ENCODE assay signal across 8 cellular contexts in the genomic region with DNA sequence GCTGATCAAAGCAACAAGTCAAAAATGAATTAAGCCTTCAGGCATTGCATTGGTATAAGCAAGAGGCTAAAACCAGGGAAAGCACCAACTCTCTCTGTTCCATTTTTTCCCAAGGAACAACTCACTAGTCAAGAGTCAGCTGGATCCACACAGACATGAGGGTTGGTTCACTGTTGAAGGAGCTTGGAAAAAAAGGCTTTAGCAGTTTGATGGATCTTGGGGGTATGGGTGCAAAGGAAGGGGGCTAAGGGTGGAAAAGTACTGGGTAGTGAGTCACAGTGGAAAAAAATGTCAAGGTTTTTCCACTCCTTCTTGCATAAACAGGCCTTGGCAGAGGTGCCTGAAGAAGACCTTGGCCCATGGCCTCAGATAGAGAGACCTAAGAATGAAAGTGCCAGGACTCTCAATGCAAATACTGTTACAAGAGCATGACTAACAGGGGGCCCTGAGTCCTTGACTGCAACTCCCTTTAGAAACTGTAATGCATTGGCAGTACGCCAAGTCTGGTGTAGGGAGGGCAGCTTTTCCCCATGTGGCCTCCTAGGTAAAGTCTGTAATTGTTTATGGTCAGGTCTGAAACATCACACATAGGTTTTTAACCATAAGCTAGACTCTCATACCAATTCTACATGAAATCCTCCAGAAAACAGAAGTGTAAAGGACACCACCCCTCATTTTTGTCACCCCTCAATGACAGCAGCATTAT. TPM values are rescaled to one million over a fixed set of nuclear protein-coding genes. Genes with fewer than 3 reads are reported as not detected.
A peak's percentile ranks its signal among the peaks of the same experiment; 100 is the strongest.
DNase-seq lines count a peak whose midpoint lies in the region; ATAC-seq and TF ChIP-seq lines count a peak whose summit lies in the region.

No MANE protein-coding gene starts in this region.

- H3K27ac Mint-ChIP-seq in activated CD4-positive, alpha-beta T cell treated with anti-CD3 and anti-CD28 coated beads, Interleukin-2, amount 10 ng/mL, durations not matched to agents 24 days and 14 days: peak overlapping the region; percentile 89

- H3K27ac ChIP-seq in esophagus squamous epithelium: no peak overlapping the region

- no peaks in the 10 kb centered on the region for H3K27me3 Mint-ChIP-seq in activated CD4-positive, alpha-beta T cell treated with anti-CD3 and anti-CD28 coated beads, Interleukin-2, amount 10 ng/mL, durations not matched to agents 24 days and 14 days

- H3K36me3 ChIP-seq in esophagus squamous epithelium: peaks cover 0 to 80% (median 5%) of the 10 kb centered on the region in 3 donors

- H3K4me1 ChIP-seq in esophagus squamous epithelium: peaks cover 0 to 12% (median 5%) of the 10 kb centered on the region in 3 donors

- no peak for TF ChIP-seq CTCF in esophagus squamous epithelium (IDR thresholded peaks at IDR 0.05)

- ATAC-seq in HG02884 (IDR thresholded peaks at IDR 0.05; ENCODE audit: unreplicated experiment): peak; percentile 99
- peak; percentile 100 for ATAC-seq in stimulated activated naive CD8-positive, alpha-beta T cell treated with anti-CD3 and anti-CD28 coated beads, Interleukin-15, Interleukin-2, amounts not matched to agents 100 U/mL and 50 U/mL, for 24 hours

- intact Hi-C loops in activated CD4-positive, alpha-beta T cell treated with anti-CD3 and anti-CD28 coated beads, Interleukin-2, amount 10 ng/mL, durations not matched to agents 24 days and 14 days (cut with micrococcal nuclease): loop anchor here (1.0 to 10.0 kb wide), 3 partner anchors 49 to 529 kb away; a partner anchor contains a TSS
- intact Hi-C loops in esophagus squamous epithelium (cut with DNase I): no loop called here

- no peaks in the 10 kb centered on the region for H3K9me3 Mint-ChIP-seq in activated CD4-positive, alpha-beta T cell treated with anti-CD3 and anti-CD28 coated beads, Interleukin-2, amount 10 ng/mL, durations not matched to agents 24 days and 14 days

- TF ChIP-seq POLR2A in esophagus squamous epithelium (IDR thresholded peaks at IDR 0.05): no peak

- peak; percentile 2 for DNase-seq in stimulated activated naive CD4-positive, alpha-beta T cell treated with Interleukin-2 at 50 U/mL for 16 hours (lab: John Stamatoyannopoulos, UW)
- DNase-seq in stimulated activated naive CD4-positive, alpha-beta T cell (lab: John Stamatoyannopoulos, UW): no peak
- DNase-seq in NCI-H1105 treated with DMSO at 0.1 percent for 48 hours (lab: John Stamatoyannopoulos, UW): peak; percentile 82
- peak; percentile 59 for DNase-seq in activated CD4-positive, alpha-beta T cell treated with anti-CD3 and anti-CD28 coated beads, Interleukin-2, amount 10 ng/mL, durations not matched to agents 24 days and 14 days
- DNase-seq in foreskin melanocyte: peak; percentile 35
- peak; percentile 75 for DNase-seq in stimulated activated naive CD8-positive, alpha-beta T cell treated with anti-CD3 and anti-CD28 coated beads, Interleukin-15, Interleukin-2, amounts not matched to agents 100 U/mL and 50 U/mL, for 24 hours
- no peak for DNase-seq in esophagus squamous epithelium (lab: John Stamatoyannopoulos, UW)

- no peaks in the 10 kb centered on the region for H3K27me3 ChIP-seq in esophagus squamous epithelium

- H3K4me1 Mint-ChIP-seq in activated CD4-positive, alpha-beta T cell treated with anti-CD3 and anti-CD28 coated beads, Interleukin-2, amount 10 ng/mL, durations not matched to agents 24 days and 14 days: peaks cover 11% of the 10 kb centered on the region

- H3K36me3 Mint-ChIP-seq in activated CD4-positive, alpha-beta T cell treated with anti-CD3 and anti-CD28 coated beads, Interleukin-2, amount 10 ng/mL, durations not matched to agents 24 days and 14 days (ENCODE audit: low read depth): peaks cover 41% of the 10 kb centered on the region

- H3K4me3 ChIP-seq in esophagus squamous epithelium: no peak overlapping the region

- peak overlapping the region; percentile 54 for H3K4me3 Mint-ChIP-seq in activated CD4-positive, alpha-beta T cell treated with anti-CD3 and anti-CD28 coated beads, Interleukin-2, amount 10 ng/mL, durations not matched to agents 24 days and 14 days

- no peaks in the 10 kb centered on the region for H3K9me3 ChIP-seq in esophagus squamous epithelium

- WGBS in esophagus squamous epithelium, 2 donors: 20 to 50% methylated on average over 1 of the region's 1 CpG

RNA-seq across cellular contexts. Expression of a gene that starts 23.7 kb away (rescaled TPM):
- not detected in 2 replicates for total RNA-seq in activated CD4-positive, alpha-beta T cell treated with anti-CD3 and anti-CD28 coated beads, Interleukin-2, amount 10 ng/mL, durations not matched to agents 24 days and 14 days
- not detected for total RNA-seq in esophagus squamous epithelium

RNA-seq across cellular contexts. Expression of a gene that starts 30.0 kb away (rescaled TPM):
- 0.09 TPM in 1 of 2 replicates, not detected in the other for total RNA-seq in activated CD4-positive, alpha-beta T cell treated with anti-CD3 and anti-CD28 coated beads, Interleukin-2, amount 10 ng/mL, durations not matched to agents 24 days and 14 days
- not detected for total RNA-seq in esophagus squamous epithelium

RNA-seq across cellular contexts. Expression of a gene that starts 48.1 kb away (rescaled TPM):
- total RNA-seq in activated CD4-positive, alpha-beta T cell treated with anti-CD3 and anti-CD28 coated beads, Interleukin-2, amount 10 ng/mL, durations not matched to agents 24 days and 14 days: 35.2 and 36.2 TPM in 2 replicates
- total RNA-seq in esophagus squamous epithelium: 10 to 100 TPM; 12.3 to 22.2 (median 20.2) TPM

RNA-seq across cellular contexts. Expression of a gene that starts 48.4 kb away (rescaled TPM):
- 14.2 and 15.9 TPM in 2 replicates for total RNA-seq in activated CD4-positive, alpha-beta T cell treated with anti-CD3 and anti-CD28 coated beads, Interleukin-2, amount 10 ng/mL, durations not matched to agents 24 days and 14 days
- total RNA-seq in esophagus squamous epithelium: 10 to 100 TPM in 3 of 4 donors, 1 to 10 TPM in 1; 9.8 to 17.2 (median 12.8) TPM

Comparison
In these comparisons a context has a peak if more than half of its experiments do, and no peak if none do; other contexts are left out.
1. DNase-seq: peak in stimulated activated naive CD4-positive, alpha-beta T cell treated with Interleukin-2 at 50 U/mL for 16 hours (single experiment), NCI-H1105 treated with DMSO at 0.1 percent for 48 hours (single experiment), activated CD4-positive, alpha-beta T cell treated with anti-CD3 and anti-CD28 coated beads, Interleukin-2, amount 10 ng/mL, durations not matched to agents 24 days and 14 days (single experiment), foreskin melanocyte (single experiment) and stimulated activated naive CD8-positive, alpha-beta T cell treated with anti-CD3 and anti-CD28 coated beads, Interleukin-15, Interleukin-2, amounts not matched to agents 100 U/mL and 50 U/mL, for 24 hours (single experiment); none in stimulated activated naive CD4-positive, alpha-beta T cell (0 of 6) and esophagus squamous epithelium (single experiment).